20 cellular contexts compared by ENCODE assay signal in genomic region chr6:41529049-41529448, GRCh38. TPM values are rescaled to one million over a fixed set of nuclear protein-coding genes. Genes with fewer than 3 reads are reported as not detected.
A peak's percentile ranks its signal among the peaks of the same experiment; 100 is the strongest.
DNase-seq lines count a peak whose midpoint lies in the region; ATAC-seq and TF ChIP-seq lines count a peak whose summit lies in the region.
"Had no signal": no experiment of that assay in that cellular context is flagged by ENCODE, and none has a peak within 500 bp of the region (broad histone marks: within the 10 kb centered on the region; RNA-seq: fewer than 3 reads in every experiment).

No MANE protein-coding gene starts in this region.

- peak overlapping the region in 10 of 11 experiments; percentile 63 to 97 (median 94); a peak in 19 of 22 replicates for H3K4me2 ChIP-seq in BLaER1 treated with 17β-estradiol and CSF1 and Interleukin-3, amounts not matched to agents 10 nM and 100 nM
- no peak overlapping the region for H3K4me2 ChIP-seq in neural cell (ENCODE audit: low read length)

- peaks cover 41 to 76% (median 73%) of the 10 kb centered on the region in 10 experiments for H3K4me1 ChIP-seq in BLaER1 treated with 17β-estradiol and CSF1 and Interleukin-3, amounts not matched to agents 10 nM and 100 nM
- H3K4me1 ChIP-seq: HAP-1 had no signal

- 0 out of 22 replicates have a peak overlapping the region, but pooled peaks of 1 of the 11 experiments have one; percentile 3 for H3K9ac ChIP-seq in BLaER1 treated with 17β-estradiol and CSF1 and Interleukin-3, amounts not matched to agents 10 nM and 100 nM
- H3K9ac ChIP-seq in neural cell (ENCODE audit: low read length): peak overlapping the region; percentile 64
- H3K9ac ChIP-seq: GM23248 had no signal

- peaks cover 7% of the 10 kb centered on the region for H3K36me3 Mint-ChIP-seq in T-helper 17 cell (ENCODE audit: low read depth)
- no peaks in the 10 kb centered on the region for H3K36me3 Mint-ChIP-seq in immature natural killer cell
- H3K36me3 Mint-ChIP-seq in natural killer cell treated with Interleukin-12 subunit alpha and Interleukin-12 subunit beta and Interleukin-15 and Interleukin-18, amount 100 ng/mL, for 72 hours: no peaks in the 10 kb centered on the region
- H3K36me3 Mint-ChIP-seq: IgD-negative memory B cell had no signal

- peaks cover 0 to 1% (median 0%) of the 10 kb centered on the region in 6 donors for H3K9me3 Mint-ChIP-seq in immature natural killer cell
- H3K9me3 Mint-ChIP-seq in natural killer cell treated with Interleukin-12 subunit alpha and Interleukin-12 subunit beta and Interleukin-15 and Interleukin-18, amount 100 ng/mL, for 72 hours: no peaks in the 10 kb centered on the region
- H3K9me3 Mint-ChIP-seq: CD4-positive, alpha-beta T cell; IgD-negative memory B cell had no signal

- H3K4me3 Mint-ChIP-seq in T-helper 17 cell (no peak overlapping the region), immature natural killer cell (no peak overlapping the region)
- H3K4me3 Mint-ChIP-seq in natural killer cell treated with Interleukin-12 subunit alpha and Interleukin-12 subunit beta and Interleukin-15 and Interleukin-18, amount 100 ng/mL, for 72 hours: no peak overlapping the region
- H3K4me3 Mint-ChIP-seq: CD4-positive, alpha-beta T cell had no signal

- TF ChIP-seq CTCF in neural cell (IDR thresholded peaks at IDR 0.05; ENCODE audit: poor library complexity, severe bottlenecking): no peak

- peaks cover 0 to 55% (median 7%) of the 10 kb centered on the region in 11 experiments; a peak in 11 of 22 replicates for H4K20me1 ChIP-seq in BLaER1 treated with 17β-estradiol and CSF1 and Interleukin-3, amounts not matched to agents 10 nM and 100 nM
- H4K20me1 ChIP-seq in neural cell (ENCODE audit: insufficient read depth): no peaks in the 10 kb centered on the region

- peaks cover 26% of the 10 kb centered on the region for H3K4me1 Mint-ChIP-seq in T-helper 17 cell
- H3K4me1 Mint-ChIP-seq in immature natural killer cell: peaks cover 32 to 41% of the 10 kb centered on the region in 2 donors
- peaks cover 42 to 51% of the 10 kb centered on the region in 2 donors for H3K4me1 Mint-ChIP-seq in natural killer cell treated with Interleukin-12 subunit alpha and Interleukin-12 subunit beta and Interleukin-15 and Interleukin-18, amount 100 ng/mL, for 72 hours (ENCODE audit: low read depth in 2 of 2)

- peak overlapping the region; percentile 29 for H3K27ac Mint-ChIP-seq in T-helper 17 cell
- peak overlapping the region in 4 of 6 donors; percentile 4 to 58 (median 30) for H3K27ac Mint-ChIP-seq in immature natural killer cell
- peak overlapping the region in 1 of 2 donors; percentile 96 for H3K27ac Mint-ChIP-seq in natural killer cell treated with Interleukin-12 subunit alpha and Interleukin-12 subunit beta and Interleukin-15 and Interleukin-18, amount 100 ng/mL, for 72 hours
- H3K27ac Mint-ChIP-seq: CD4-positive, alpha-beta T cell had no signal

- no peak for ATAC-seq in T-helper 17 cell
- ATAC-seq in natural killer cell treated with Interleukin-12 subunit alpha and Interleukin-12 subunit beta and Interleukin-15 and Interleukin-18, amount 100 ng/mL, for 72 hours: no peak
- ATAC-seq: GM12878 had no signal

- H3K9me3 ChIP-seq in BLaER1 treated with 17β-estradiol and CSF1 and Interleukin-3, amounts not matched to agents 10 nM and 100 nM (replicated peaks in 1 of 11): no peaks in the 10 kb centered on the region
- H3K9me3 ChIP-seq in T-helper 17 cell (ENCODE audit: control insufficient read depth, low read length, poor library complexity, severe bottlenecking): no peaks in the 10 kb centered on the region
- H3K9me3 ChIP-seq in neural cell (ENCODE audit: low read length): no peaks in the 10 kb centered on the region
- H3K9me3 ChIP-seq: HAP-1 had no signal

- H3F3A ChIP-seq in neural cell (ENCODE audit: insufficient read depth, low read length, poor library complexity, severe bottlenecking): no peaks in the 10 kb centered on the region

- H3K27me3 ChIP-seq in BLaER1 treated with 17β-estradiol and CSF1 and Interleukin-3, amounts not matched to agents 10 nM and 100 nM: peaks cover 0 to 21% (median 11%) of the 10 kb centered on the region in 11 experiments; a peak in 14 of 22 replicates
- H3K27me3 ChIP-seq in neural cell (ENCODE audit: insufficient read depth, low read depth, low read length): no peaks in the 10 kb centered on the region

- no peak overlapping the region; a peak in 1 of 22 replicates for H3K27ac ChIP-seq in BLaER1 treated with 17β-estradiol and CSF1 and Interleukin-3, amounts not matched to agents 10 nM and 100 nM
- peak overlapping the region; percentile 84 for H3K27ac ChIP-seq in neural cell (ENCODE audit: low read length)
- H3K27ac ChIP-seq: GM23248 had no signal

- no peak overlapping the region; a peak in 1 of 20 replicates for H3K4me3 ChIP-seq in BLaER1 treated with 17β-estradiol and CSF1 and Interleukin-3, amounts not matched to agents 10 nM and 100 nM
- H3K4me3 ChIP-seq in neural cell (ENCODE audit: low read length): no peak overlapping the region
- H3K4me3 ChIP-seq: GM12878, GM23248, HAP-1 had no signal

- DNase-seq in T-helper 17 cell: no peak
- no peak for DNase-seq in immature natural killer cell
- DNase-seq in natural killer cell treated with Interleukin-12 subunit alpha and Interleukin-12 subunit beta and Interleukin-15 and Interleukin-18, amount 100 ng/mL, for 72 hours (ENCODE audit: low spot score): no peak
- no peak for DNase-seq in DMS153 (lab: John Stamatoyannopoulos, UW)
- DNase-seq in T-helper 9 cell: no peak
- DNase-seq in NCI-H748 treated with DMSO at 0.1 percent for 48 hours (lab: John Stamatoyannopoulos, UW): no peak
- DNase-seq: CD4-positive, alpha-beta T cell; GM23248; NCI-H1048; NCI-H1694; NCI-H2029 treated with DMSO at 0.1 percent for 48 hours; NCI-H446 treated with DMSO at 0.1 percent for 48 hours; NCI-H526; Right ventricle myocardium superior; RPMI8226 had no signal

- no peaks in the 10 kb centered on the region for H3K36me3 ChIP-seq in BLaER1 treated with 17β-estradiol and CSF1 and Interleukin-3, amounts not matched to agents 10 nM and 100 nM
- H3K36me3 ChIP-seq in neural cell (ENCODE audit: insufficient read depth, low read length): no peaks in the 10 kb centered on the region
- H3K36me3 ChIP-seq: HAP-1 had no signal

- no peaks in the 10 kb centered on the region for H3K79me2 ChIP-seq in neural cell (replicated peaks; ENCODE audit: insufficient read depth, low read length)

- TF ChIP-seq RAD21 in neural cell (conservative IDR thresholded peaks at IDR 0.05): no peak

- H2AFZ ChIP-seq in neural cell (ENCODE audit: low read depth, low read length): no peak overlapping the region
- H2AFZ ChIP-seq: GM23248 had no signal

- no peak for TF ChIP-seq EP300 in neural cell (conservative IDR thresholded peaks at IDR 0.05; ENCODE audit: poor library complexity, severe bottlenecking)

- H3K27me3 Mint-ChIP-seq in T-helper 17 cell: peaks cover 11% of the 10 kb centered on the region
- peaks cover 12 to 32% (median 21%) of the 10 kb centered on the region in 3 donors for H3K27me3 Mint-ChIP-seq in immature natural killer cell (ENCODE audit: low read depth in 3 of 3)
- H3K27me3 Mint-ChIP-seq in natural killer cell treated with Interleukin-12 subunit alpha and Interleukin-12 subunit beta and Interleukin-15 and Interleukin-18, amount 100 ng/mL, for 72 hours: peaks cover 0 to 4% of the 10 kb centered on the region in 2 donors
- H3K27me3 Mint-ChIP-seq: IgD-negative memory B cell had no signal

- H3K9me2 ChIP-seq in neural cell (ENCODE audit: insufficient read depth, low read length): no peaks in the 10 kb centered on the region

TF ChIP-seq in neural cell, 6 proteins besides CTCF, POLR2A, EP300 and RAD21:
- TF ChIP-seq EZH2 (IDR thresholded peaks at IDR 0.05; ENCODE audit: borderline replicate concordance, insufficient read depth, low read length, poor library complexity, severe bottlenecking) (no peak), REST (IDR thresholded peaks at IDR 0.05; ENCODE audit: borderline replicate concordance) (no peak), SMC3 (conservative IDR thresholded peaks at IDR 0.05; ENCODE audit: poor library complexity) (no peak), POLR2AphosphoS5 (IDR thresholded peaks at IDR 0.05) (no peak), TAF1 (IDR thresholded peaks at IDR 0.05; ENCODE audit: low read depth) (no peak), MXI1 (conservative IDR thresholded peaks at IDR 0.05; ENCODE audit: poor library complexity, severe bottlenecking) (no peak)

RNA-seq across cellular contexts. Expression of gene FOXP4, which starts 17.1 kb away (rescaled TPM):
- total RNA-seq in T-helper 17 cell: 10 to 100 TPM in 1 of 2 donors, 1 to 10 TPM in 1; 7.5 to 10.6 TPM
- under 1 TPM; 0.10 to 0.73 (median 0.68) TPM for polyA plus RNA-seq in immature natural killer cell
- polyA plus RNA-seq in neural cell: 7.1 and 9.7 TPM in 2 replicates
- polyA minus RNA-seq in neural cell: 25.9 and 31.2 TPM in 2 replicates
- total RNA-seq in natural killer cell treated with Interleukin-12 subunit alpha and Interleukin-12 subunit beta and Interleukin-15 and Interleukin-18, amount 100 ng/mL, for 72 hours: 100 to 1,000 TPM in 1 of 2 donors, 10 to 100 TPM in 1; 52.4 to 110 TPM

Comparison
In these comparisons a context has a peak if more than half of its experiments do, and no peak if none do; other contexts are left out.
1. RNA of gene FOXP4, which starts 17.1 kb away (total RNA-seq): 52.4 to 110 TPM in natural killer cell treated with Interleukin-12 subunit alpha and Interleukin-12 subunit beta and Interleukin-15 and Interleukin-18, amount 100 ng/mL, for 72 hours; 7.5 to 10.6 TPM in T-helper 17 cell; every median in the first group is over 4 times any median in the second.